ENCODE assay signal across 1 cellular context in the genomic region with DNA sequence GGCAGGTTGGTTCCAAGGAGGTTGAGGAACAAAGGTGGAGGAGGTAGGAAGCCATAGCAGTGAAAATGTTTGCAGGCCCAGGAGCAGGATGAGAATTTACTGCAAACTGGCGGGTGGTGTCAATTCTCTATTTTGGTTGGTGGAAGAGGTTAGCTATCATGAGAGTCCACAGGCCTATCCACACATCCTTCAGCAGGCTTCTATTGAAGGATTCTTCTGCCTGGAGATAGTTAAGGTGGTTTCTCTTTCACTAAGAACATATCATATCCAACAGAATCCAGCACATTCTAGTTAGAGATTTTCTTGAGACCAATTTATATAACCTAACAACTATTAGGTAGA.
TF ChIP-seq lines count a peak whose summit lies in the region.

No MANE protein-coding gene starts in this region.

TF ChIP-seq in GM12891, 5 proteins besides CTCF, POLR2A, EP300 and RAD21:
- TF ChIP-seq PAX5 (IDR thresholded peaks at IDR 0.05; ENCODE audit: insufficient read depth, low read length, severe bottlenecking) = no peak
- no peak for TF ChIP-seq SPI1 (IDR thresholded peaks at IDR 0.05; ENCODE audit: low read depth, low read length)
- TF ChIP-seq POLR2AphosphoS5 (IDR thresholded peaks at IDR 0.05; ENCODE audit: low read depth, low read length) = no peak
- no peak for TF ChIP-seq POU2F2 (IDR thresholded peaks at IDR 0.05; ENCODE audit: low read depth, low read length)
- TF ChIP-seq TAF1 (IDR thresholded peaks at IDR 0.05; ENCODE audit: low read depth, low read length) = no peak
